Comparison of ENCODE assay signal across 10 cellular contexts in genomic region chr12:11805043-11805442, GRCh38.
DNase-seq lines count a peak whose midpoint lies in the region; ATAC-seq and TF ChIP-seq lines count a peak whose summit lies in the region.
"Had no signal": no experiment of that assay in that cellular context is flagged by ENCODE, and none has a peak within 500 bp of the region (broad histone marks: within the 10 kb centered on the region; RNA-seq: fewer than 3 reads in every experiment).

No MANE protein-coding gene starts in this region.

- peak; percentile 40 for TF ChIP-seq CTCF in DND-41 (IDR thresholded peaks at IDR 0.05; ENCODE audit: borderline replicate concordance, extremely low read depth, low read length, poor library complexity, severe bottlenecking)
- TF ChIP-seq CTCF in KMS-11 (conservative IDR thresholded peaks at IDR 0.05; ENCODE audit: low read depth, low read length) = 0 out of 2 replicates have a peak, but pooled peaks have one; percentile 26
- TF ChIP-seq CTCF in choroid plexus epithelial cell (conservative IDR thresholded peaks at IDR 0.05; ENCODE audit: low read depth, low read length) = peak; percentile 48
- peak; percentile 37 for TF ChIP-seq CTCF in osteoblast (IDR thresholded peaks at IDR 0.05; ENCODE audit: extremely low read depth, low read depth, low read length)

- no peak for DNase-seq in DND-41
- no peak for DNase-seq in choroid plexus epithelial cell (ENCODE audit: low read depth)
- no peak for DNase-seq in osteoblast (ENCODE audit: insufficient read length, low spot score, missing footprints)
- DNase-seq in T-helper 2 cell = no peak
- DNase-seq: anterior cingulate cortex, NCI-H446 treated with DMSO at 0.1 percent for 48 hours, psoas muscle had no signal

- H3K9me3 ChIP-seq in DND-41 (ENCODE audit: insufficient read depth, low read length, severe bottlenecking) (no peaks in the 10 kb centered on the region), osteoblast (ENCODE audit: low read depth, low read length) (no peaks in the 10 kb centered on the region)
- H3K9me3 ChIP-seq: psoas muscle had no signal

- H2AFZ ChIP-seq in DND-41 (ENCODE audit: low read depth, low read length) = no peak overlapping the region
- H2AFZ ChIP-seq in KMS-11 (ENCODE audit: low read depth) = no peak overlapping the region
- H2AFZ ChIP-seq in osteoblast (ENCODE audit: low read length) = no peak overlapping the region

- H3K4me1 ChIP-seq in DND-41 (ENCODE audit: insufficient read depth, low read length) (peaks cover 88% of the 10 kb centered on the region), KMS-11 (ENCODE audit: low read depth, poor library complexity, severe bottlenecking) (peaks cover 3% of the 10 kb centered on the region), osteoblast (ENCODE audit: insufficient read depth, low read length) (no peaks in the 10 kb centered on the region)
- H3K4me1 ChIP-seq: psoas muscle had no signal

- H3K27ac ChIP-seq in DND-41 (ENCODE audit: low read length) = peak overlapping the region; percentile 65
- no peak overlapping the region for H3K27ac ChIP-seq in KMS-11
- H3K27ac ChIP-seq in osteoblast (ENCODE audit: low read depth, low read length) = no peak overlapping the region
- H3K27ac ChIP-seq: psoas muscle had no signal

- H3K79me2 ChIP-seq in DND-41 (ENCODE audit: insufficient read depth, low read length) (peaks cover 93% of the 10 kb centered on the region), KMS-11 (ENCODE audit: insufficient read depth, low read depth) (no peaks in the 10 kb centered on the region), osteoblast (ENCODE audit: insufficient read depth, low read length) (peaks cover 15% of the 10 kb centered on the region)

- H3K36me3 ChIP-seq in DND-41 (ENCODE audit: insufficient read depth, low read length) (peaks cover 17% of the 10 kb centered on the region), KMS-11 (ENCODE audit: insufficient read depth) (no peaks in the 10 kb centered on the region), osteoblast (ENCODE audit: insufficient read depth, low read length) (no peaks in the 10 kb centered on the region)

- H3K4me2 ChIP-seq in DND-41 (ENCODE audit: insufficient read depth, low read length) = no peak overlapping the region
- H3K4me2 ChIP-seq in KMS-11 = no peak overlapping the region
- H3K4me2 ChIP-seq in osteoblast (ENCODE audit: insufficient read depth, low read length) = no peak overlapping the region

- no peaks in the 10 kb centered on the region for H4K20me1 ChIP-seq in DND-41 (ENCODE audit: insufficient read depth, low read length)
- H4K20me1 ChIP-seq in KMS-11 (ENCODE audit: insufficient read depth) = no peaks in the 10 kb centered on the region
- H4K20me1 ChIP-seq in osteoblast (ENCODE audit: insufficient read depth, low read length) = no peaks in the 10 kb centered on the region

- ATAC-seq in DND-41 (ENCODE audit: insufficient read depth, low read depth) (no peak), GM21619 (IDR thresholded peaks at IDR 0.05; ENCODE audit: unreplicated experiment) (no peak), HG02678 (IDR thresholded peaks at IDR 0.05; ENCODE audit: unreplicated experiment) (no peak)
- ATAC-seq: psoas muscle had no signal

- H3K27me3 ChIP-seq in DND-41 (ENCODE audit: insufficient read depth, low read length, poor library complexity) = no peaks in the 10 kb centered on the region
- H3K27me3 ChIP-seq in KMS-11 (ENCODE audit: insufficient read depth, low read depth) = no peaks in the 10 kb centered on the region
- no peaks in the 10 kb centered on the region for H3K27me3 ChIP-seq in osteoblast (ENCODE audit: insufficient read depth, low read length)

- no peak overlapping the region for H3K4me3 ChIP-seq in DND-41 (ENCODE audit: low read depth in 1 of 2, low read length in 2 of 2)
- no peak overlapping the region for H3K4me3 ChIP-seq in KMS-11 (IDR thresholded peaks at IDR 0.05; ENCODE audit: insufficient read depth, low read depth, low read length)
- H3K4me3 ChIP-seq in choroid plexus epithelial cell (ENCODE audit: low read depth, low read length) = no peak overlapping the region
- no peak overlapping the region for H3K4me3 ChIP-seq in osteoblast (ENCODE audit: insufficient read depth, low read length)
- H3K4me3 ChIP-seq: psoas muscle had no signal

- no peak overlapping the region for H3K9ac ChIP-seq in DND-41 (ENCODE audit: low read depth, low read length)
- no peak overlapping the region for H3K9ac ChIP-seq in KMS-11
